In genomic region chr11:116835791-116836647, GRCh38 we compare ENCODE assay signal across 8 cellular contexts. TPM values are rescaled to one million over a fixed set of nuclear protein-coding genes. Genes with fewer than 3 reads are reported as not detected.
DNase-seq lines count a peak whose midpoint lies in the region; ATAC-seq and TF ChIP-seq lines count a peak whose summit lies in the region.

No MANE protein-coding gene starts in this region.

- H3K4me1 ChIP-seq in endodermal cell (ENCODE audit: control insufficient read depth, insufficient read depth, low read length) (peaks cover 24% of the 10 kb centered on the region), mesodermal cell (ENCODE audit: control insufficient read depth, insufficient read depth, low read length, poor library complexity, severe bottlenecking) (peaks cover 23% of the 10 kb centered on the region)

- CTCF ChIA-PET in CD4-positive, alpha-beta T cell (lab: Charles Lee), result interaction anchor here (0.6 to 1.6 kb wide), 16 partner anchors 14 to 390 kb away, joined by 3 to 11 read pairs (median 4); partner anchors contain the start of genes APOA4, APOA5 and ZPR1

- H3K36me3 ChIP-seq in endodermal cell (ENCODE audit: control insufficient read depth, insufficient read depth, low read length), result no peaks in the 10 kb centered on the region
- H3K36me3 ChIP-seq in mesodermal cell (ENCODE audit: control insufficient read depth, insufficient read depth, low read length), result no peaks in the 10 kb centered on the region

- H3K27ac Mint-ChIP-seq in CD4-positive, alpha-beta T cell, result peak overlapping the region; percentile 58
- no peak overlapping the region for H3K27ac Mint-ChIP-seq in endodermal cell

- H3K36me3 Mint-ChIP-seq in CD4-positive, alpha-beta T cell (ENCODE audit: low read depth), result no peaks in the 10 kb centered on the region
- peaks cover 2% of the 10 kb centered on the region for H3K36me3 Mint-ChIP-seq in endodermal cell (ENCODE audit: low read depth)

- peak; percentile 97 for ATAC-seq in CD4-positive, alpha-beta T cell (ENCODE audit: poor library complexity)
- peak; percentile 71 for ATAC-seq in GM19397 (IDR thresholded peaks at IDR 0.05; ENCODE audit: unreplicated experiment)

- peak overlapping the region; percentile 84 for H3K4me3 Mint-ChIP-seq in CD4-positive, alpha-beta T cell
- H3K4me3 Mint-ChIP-seq in endodermal cell, result peak overlapping the region; percentile 52

- H3K27me3 ChIP-seq in CD4-positive, alpha-beta T cell (ENCODE audit: control insufficient read depth, insufficient read depth, low read length), result no peaks in the 10 kb centered on the region
- H3K27me3 ChIP-seq in endodermal cell (ENCODE audit: control insufficient read depth, insufficient read depth, low read length, poor library complexity, severe bottlenecking), result no peaks in the 10 kb centered on the region

- no peaks in the 10 kb centered on the region for H3K9me3 Mint-ChIP-seq in CD4-positive, alpha-beta T cell
- peaks cover 11% of the 10 kb centered on the region for H3K9me3 Mint-ChIP-seq in endodermal cell

- peaks cover 12% of the 10 kb centered on the region for H3K4me1 Mint-ChIP-seq in CD4-positive, alpha-beta T cell (ENCODE audit: low read depth)
- H3K4me1 Mint-ChIP-seq in endodermal cell, result peaks cover 42% of the 10 kb centered on the region

- H3K27me3 Mint-ChIP-seq in CD4-positive, alpha-beta T cell, result no peaks in the 10 kb centered on the region
- peaks cover 13% of the 10 kb centered on the region for H3K27me3 Mint-ChIP-seq in endodermal cell (ENCODE audit: insufficient read depth)

- H3K4me3 ChIP-seq in endodermal cell (ENCODE audit: low read length), result peak overlapping the region; percentile 56
- H3K4me3 ChIP-seq in mesodermal cell (ENCODE audit: extremely low read depth, insufficient read depth, low read length, poor library complexity, severe bottlenecking), result peak overlapping the region; percentile 18

- POLR2A ChIA-PET in CD4-positive, alpha-beta T cell (lab: Charles Lee), result interaction anchor here (0.6 to 2.8 kb wide), 19 partner anchors 9 to 400 kb away, joined by 3 to 76 read pairs (median 4); partner anchors contain the start of genes APOA5, BUD13, PAFAH1B2 and PCSK7

- TF ChIP-seq CTCF in CD4-positive, alpha-beta T cell (IDR thresholded peaks at IDR 0.05), result peak; percentile 70
- peak; percentile 83 for TF ChIP-seq CTCF in endodermal cell (conservative IDR thresholded peaks at IDR 0.05)

- H3K27ac ChIP-seq in CD4-positive, alpha-beta T cell (ENCODE audit: low read depth, low read length), result no peak overlapping the region
- H3K27ac ChIP-seq in endodermal cell (ENCODE audit: low read depth, low read length) (no peak overlapping the region), mesodermal cell (ENCODE audit: low read depth, low read length, severe bottlenecking) (no peak overlapping the region)

- 23 to 59% methylated on average over 15 to 58 of the region's 58 CpGs for WGBS in endodermal cell (ENCODE audit: insufficient coverage in 1 of 2, insufficient read length in 1 of 2), 2 experiments
- WGBS in mesodermal cell (ENCODE audit: insufficient coverage in 2 of 2), 2 experiments, result 14 to 18% methylated on average over 45 to 52 of the region's 58 CpGs

- peak; percentile 69 to 83 (median 76) for DNase-seq in CD4-positive, alpha-beta T cell
- peak; percentile 81 for DNase-seq in HK-2 (ENCODE audit: unreplicated experiment)
- DNase-seq in NCI-H82 treated with DMSO at 0.1 percent for 48 hours (lab: John Stamatoyannopoulos, UW; ENCODE audit: unreplicated experiment), result peak; percentile 57
- DNase-seq in activated CD8-positive, alpha-beta memory T cell treated with anti-CD3 and anti-CD28 coated beads, Interleukin-2, amount 50 U/mL, for 1 hour (ENCODE audit: extremely low read depth), result peak; percentile 57
- peak; percentile 96 for DNase-seq in endodermal cell
- DNase-seq in stimulated activated CD8-positive, alpha-beta memory T cell treated with anti-CD3 and anti-CD28 coated beads, Interleukin-15, amount 100 ng/mL, for 24 hours (ENCODE audit: low read depth), result peak; percentile 47

- H3K9ac ChIP-seq in endodermal cell (ENCODE audit: extremely low read depth, low read length, poor library complexity, severe bottlenecking), result no peak overlapping the region

- intact Hi-C loops in CD4-positive, alpha-beta T cell (cut with DNase I, micrococcal nuclease), result loop anchor here (1.0 to 5.0 kb wide), 3 partner anchors 15 to 104 kb away; partner anchors contain the start of gene APOA5 (in 2 of the 2)

- no peaks in the 10 kb centered on the region for H3K9me3 ChIP-seq in CD4-positive, alpha-beta T cell (ENCODE audit: control insufficient read depth, low read length)
- H3K9me3 ChIP-seq in endodermal cell (ENCODE audit: control insufficient read depth, low read length), result no peaks in the 10 kb centered on the region
- no peaks in the 10 kb centered on the region for H3K9me3 ChIP-seq in mesodermal cell (ENCODE audit: control insufficient read depth, low read length)

RNA-seq across cellular contexts. Expression of gene APOA1, which starts 1.4 kb away (rescaled TPM):
- under 1 TPM; 0.47 to 0.77 TPM for total RNA-seq in CD4-positive, alpha-beta T cell
- 100 to 1,000 TPM in 1 of 2 donors, 10 to 100 TPM in 1; 91.8 to 120 TPM for total RNA-seq in endodermal cell
- polyA plus RNA-seq in endodermal cell (2013, experiment 1 of 2), result 75.6 TPM
- 63.3 TPM for polyA plus RNA-seq in endodermal cell (2013, experiment 2 of 2)
- polyA plus RNA-seq in mesodermal cell (2013, experiment 1 of 2), result 21.2 TPM
- polyA plus RNA-seq in mesodermal cell (2013, experiment 2 of 2), result 19.6 TPM

RNA-seq across cellular contexts. Expression of gene APOC3, which starts 6.3 kb away (rescaled TPM):
- total RNA-seq in CD4-positive, alpha-beta T cell, result not detected
- not detected for total RNA-seq in endodermal cell
- polyA plus RNA-seq in endodermal cell (2013, experiment 1 of 2), result not detected
- polyA plus RNA-seq in endodermal cell (2013, experiment 2 of 2), result not detected
- not detected for polyA plus RNA-seq in mesodermal cell (2013, experiment 1 of 2)
- polyA plus RNA-seq in mesodermal cell (2013, experiment 2 of 2), result not detected

RNA-seq across cellular contexts. Expression of gene APOA4, which starts 12.9 kb away (rescaled TPM):
- total RNA-seq in CD4-positive, alpha-beta T cell, result not detected
- under 1 TPM; 0.35 to 0.38 TPM for total RNA-seq in endodermal cell
- 0.64 TPM for polyA plus RNA-seq in endodermal cell (2013, experiment 1 of 2)
- 0.62 TPM for polyA plus RNA-seq in endodermal cell (2013, experiment 2 of 2)
- polyA plus RNA-seq in mesodermal cell (2013, experiment 1 of 2), result not detected
- not detected for polyA plus RNA-seq in mesodermal cell (2013, experiment 2 of 2)

RNA-seq across cellular contexts. Expression of gene APOA5, which starts 44.3 kb away (rescaled TPM):
- not detected for total RNA-seq in CD4-positive, alpha-beta T cell
- not detected for total RNA-seq in endodermal cell
- polyA plus RNA-seq in endodermal cell (2013, experiment 1 of 2), result not detected
- polyA plus RNA-seq in endodermal cell (2013, experiment 2 of 2), result not detected
- not detected for polyA plus RNA-seq in mesodermal cell (2013, experiment 1 of 2)
- not detected for polyA plus RNA-seq in mesodermal cell (2013, experiment 2 of 2)

RNA-seq across cellular contexts. Expression of gene ZPR1, which starts 48.2 kb away (rescaled TPM):
- 100 to 1,000 TPM; 117 to 118 TPM for total RNA-seq in CD4-positive, alpha-beta T cell
- 10 to 100 TPM; 59.2 to 63.4 TPM for total RNA-seq in endodermal cell
- polyA plus RNA-seq in endodermal cell (2013, experiment 1 of 2), result 59.6 TPM
- polyA plus RNA-seq in endodermal cell (2013, experiment 2 of 2), result 49.6 TPM
- 55.1 TPM for polyA plus RNA-seq in mesodermal cell (2013, experiment 1 of 2)
- 54.0 TPM for polyA plus RNA-seq in mesodermal cell (2013, experiment 2 of 2)

Comparison
In these comparisons a context has a peak if more than half of its experiments do, and no peak if none do; other contexts are left out.
1. RNA of gene APOA1, which starts 1.4 kb away (total RNA-seq): 91.8 to 120 TPM in endodermal cell; 0.47 to 0.77 TPM in CD4-positive, alpha-beta T cell; every median in the first group is over 10 times any median in the second.
2. Peak in every context shown above with its lines, with median percentiles within 50 percentile points of each other: DNase-seq.